In the genomic region with DNA sequence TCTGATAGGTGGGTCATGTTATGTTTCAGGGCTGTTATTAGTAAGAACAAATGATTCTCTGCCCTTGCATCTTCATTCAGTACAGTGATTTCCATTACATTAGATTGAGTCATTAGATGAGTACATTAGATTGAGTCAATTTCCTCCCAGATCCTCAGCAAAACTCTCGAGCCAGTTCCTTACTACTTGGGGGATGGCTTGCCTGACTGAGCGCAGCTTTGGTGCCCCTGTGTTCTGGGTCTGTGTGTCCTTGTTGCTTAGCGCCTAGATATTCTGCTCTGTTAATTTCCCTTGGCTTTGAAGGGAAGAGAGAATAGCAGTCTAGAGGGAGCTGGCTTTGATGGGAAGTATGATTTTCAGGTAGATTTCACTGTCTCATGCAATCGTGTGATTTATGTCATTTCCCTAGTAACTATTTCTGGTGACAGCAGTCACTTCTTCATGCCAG, we compare ENCODE assay signal across 10 cellular contexts. TPM values are rescaled to one million over a fixed set of nuclear protein-coding genes. Genes with fewer than 3 reads are reported as not detected.
A peak's percentile ranks its signal among the peaks of the same experiment; 100 is the strongest.
DNase-seq lines count a peak whose midpoint lies in the region; ATAC-seq and TF ChIP-seq lines count a peak whose summit lies in the region.
"Had no signal": no experiment of that assay in that cellular context is flagged by ENCODE, and none has a peak within 500 bp of the region (broad histone marks: within the 10 kb centered on the region; RNA-seq: fewer than 3 reads in every experiment).

No MANE protein-coding gene starts in this region.

- DNase-seq in activated T-cell treated with anti-CD3 and anti-CD28 coated beads, Interleukin-2, amount 50 U/mL, for 4 hours = no peak
- DNase-seq in activated T-cell treated with anti-CD3 and anti-CD28 coated beads for 4 hours = no peak
- peak; percentile 51 for DNase-seq in choroid plexus epithelial cell (ENCODE audit: low read depth)
- DNase-seq in stimulated activated naive B cell treated with anti-CD40 and anti-IgM and Interleukin-4, amounts not matched to agents 10 μg/mL and 1 μg/mL and 100 μg/mL, for 72 hours = no peak
- no peak for DNase-seq in cortex of kidney (lab: John Stamatoyannopoulos, UW)
- no peak for DNase-seq in GDM1 (lab: John Stamatoyannopoulos, UW)
- no peak for DNase-seq in GM13976 (ENCODE audit: low spot score)
- DNase-seq: amygdala, Kasumi-1 had no signal

- H3K9me3 Mint-ChIP-seq in activated T-cell treated with anti-CD3 and anti-CD28 coated beads, Interleukin-2, amount 50 U/mL, for 4 hours = no peaks in the 10 kb centered on the region
- no peaks in the 10 kb centered on the region for H3K9me3 Mint-ChIP-seq in stimulated activated naive B cell treated with anti-CD40 and anti-IgM and Interleukin-4, amounts not matched to agents 10 μg/mL and 1 μg/mL and 100 μg/mL, for 72 hours

- no peak for TF ChIP-seq CTCF in choroid plexus epithelial cell (conservative IDR thresholded peaks at IDR 0.05; ENCODE audit: low read depth, low read length)
- TF ChIP-seq CTCF in GM13976 (IDR thresholded peaks at IDR 0.05; ENCODE audit: borderline replicate concordance, control extremely low read depth, extremely low read depth, insufficient read depth, missing control alignments) = no peak

- H3K27me3 Mint-ChIP-seq in activated T-cell treated with anti-CD3 and anti-CD28 coated beads, Interleukin-2, amount 50 U/mL, for 4 hours (ENCODE audit: low read depth) = no peaks in the 10 kb centered on the region
- H3K27me3 Mint-ChIP-seq in stimulated activated naive B cell treated with anti-CD40 and anti-IgM and Interleukin-4, amounts not matched to agents 10 μg/mL and 1 μg/mL and 100 μg/mL, for 72 hours = peaks cover 0 to 6% of the 10 kb centered on the region in 2 donors

- H3K4me3 Mint-ChIP-seq in activated T-cell treated with anti-CD3 and anti-CD28 coated beads, Interleukin-2, amount 50 U/mL, for 4 hours = no peak overlapping the region
- no peak overlapping the region for H3K4me3 Mint-ChIP-seq in stimulated activated naive B cell treated with anti-CD40 and anti-IgM and Interleukin-4, amounts not matched to agents 10 μg/mL and 1 μg/mL and 100 μg/mL, for 72 hours

- ATAC-seq in activated T-cell treated with anti-CD3 and anti-CD28 coated beads, Interleukin-2, amount 50 U/mL, for 4 hours = peak; percentile 66 to 74
- peak; percentile 34 for ATAC-seq in HG03571 (IDR thresholded peaks at IDR 0.05; ENCODE audit: unreplicated experiment)
- peak; percentile 47 to 72 for ATAC-seq in stimulated activated naive B cell treated with anti-CD40 and anti-IgM and Interleukin-4, amounts not matched to agents 10 μg/mL and 1 μg/mL and 100 μg/mL, for 72 hours (replicated peaks)

- peak overlapping the region; percentile 47 for H3K27ac Mint-ChIP-seq in stimulated activated naive B cell treated with anti-CD40 and anti-IgM and Interleukin-4, amounts not matched to agents 10 μg/mL and 1 μg/mL and 100 μg/mL, for 72 hours

- in situ Hi-C loops in GM13976 (cut with MboI; ENCODE audit: low sequenced_read_pairs, unreplicated experiment) = no loop called here

- no peaks in the 10 kb centered on the region for H3K36me3 Mint-ChIP-seq in activated T-cell treated with anti-CD3 and anti-CD28 coated beads, Interleukin-2, amount 50 U/mL, for 4 hours (ENCODE audit: insufficient read depth)
- no peaks in the 10 kb centered on the region for H3K36me3 Mint-ChIP-seq in stimulated activated naive B cell treated with anti-CD40 and anti-IgM and Interleukin-4, amounts not matched to agents 10 μg/mL and 1 μg/mL and 100 μg/mL, for 72 hours

- H3K4me1 Mint-ChIP-seq in activated T-cell treated with anti-CD3 and anti-CD28 coated beads, Interleukin-2, amount 50 U/mL, for 4 hours (ENCODE audit: low read depth) = peaks cover 11% of the 10 kb centered on the region
- peaks cover 19 to 20% of the 10 kb centered on the region in 2 donors for H3K4me1 Mint-ChIP-seq in stimulated activated naive B cell treated with anti-CD40 and anti-IgM and Interleukin-4, amounts not matched to agents 10 μg/mL and 1 μg/mL and 100 μg/mL, for 72 hours

- H3K4me3 ChIP-seq in choroid plexus epithelial cell (ENCODE audit: low read depth, low read length) = no peak overlapping the region

RNA-seq across cellular contexts. Expression of gene SCEL, which starts 19.1 kb away (rescaled TPM):
- not detected for total RNA-seq in activated T-cell treated with anti-CD3 and anti-CD28 coated beads, Interleukin-2, amount 50 U/mL, for 4 hours
